ENCODE assay signal across 8 cellular contexts in the genomic region with DNA sequence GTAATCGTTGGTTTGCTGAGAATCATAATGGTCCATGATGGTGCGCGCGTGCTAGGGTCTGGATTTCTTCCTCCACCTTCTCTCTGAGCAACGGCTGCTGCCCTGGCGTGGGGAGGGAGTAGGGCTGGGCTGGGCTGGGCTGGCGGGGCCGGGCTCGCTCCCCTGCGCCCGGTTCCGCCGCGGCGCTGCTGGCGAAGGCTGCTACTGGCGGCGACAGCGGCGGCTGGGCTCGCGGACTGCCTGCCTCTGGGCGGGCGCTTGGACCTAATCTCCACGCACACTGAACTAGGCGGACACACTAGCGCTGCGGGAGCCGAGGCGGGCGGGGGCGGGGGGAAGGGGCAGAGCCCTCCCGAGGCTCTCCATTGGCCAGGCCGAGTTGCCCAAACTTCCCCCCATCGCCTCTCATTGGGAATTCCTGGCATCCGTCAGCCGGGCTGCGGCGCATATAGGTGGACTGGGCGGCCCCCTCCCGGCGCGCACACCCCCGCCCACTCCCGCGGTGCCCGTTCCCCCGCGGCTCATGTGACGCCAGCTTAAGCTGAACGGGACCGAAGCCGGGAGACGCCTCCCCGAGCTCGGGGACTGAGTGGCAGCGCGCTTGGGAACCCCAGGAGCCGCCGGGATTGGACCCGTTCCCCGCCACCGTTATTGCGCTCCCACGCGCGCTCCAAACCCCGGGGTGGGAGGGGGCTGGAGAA. TPM values are rescaled to one million over a fixed set of nuclear protein-coding genes. Genes with fewer than 3 reads are reported as not detected.
DNase-seq lines count a peak whose midpoint lies in the region; ATAC-seq, FAIRE-seq and TF ChIP-seq lines count a peak whose summit lies in the region.

A gene (minus strand): TSS at position 282 of the 701 bp plus-strand sequence. CDS start 246 bp downstream, at position 36.

- CTCF ChIA-PET in HEK293 (lab: Yijun Ruan, JAX): no interaction called here

- in situ Hi-C loops in gastrocnemius medialis (cut with MboI; ENCODE audit: low sequenced_read_pairs in 4 of 4): no loop called here

- POLR2A ChIA-PET in HEK293 (lab: Yijun Ruan, JAX): interaction anchor here (0.7 to 1.9 kb wide), 8 partner anchors 17 to 70 kb away, joined by 3 to 16 read pairs (median 4); no protein-coding TSS in a partner anchor

- peaks cover 10% of the 10 kb centered on the region for H3K4me1 ChIP-seq in HEK293 (ENCODE audit: control insufficient read depth, insufficient read depth, low read length)
- H3K4me1 ChIP-seq in iPS-18a (ENCODE audit: control insufficient read depth, low read depth, low read length): peaks cover 18% of the 10 kb centered on the region
- no peaks in the 10 kb centered on the region for H3K4me1 ChIP-seq in gastrocnemius medialis

- TF ChIP-seq CTCF in C4-2B (conservative IDR thresholded peaks at IDR 0.05) (no peak), HEK293 (tag by site-specific recombination; IDR thresholded peaks at IDR 0.05) (no peak), WI38 (IDR thresholded peaks at IDR 0.05; ENCODE audit: low read depth, low read length) (no peak), bronchial epithelial cell (IDR thresholded peaks at IDR 0.05; ENCODE audit: insufficient read depth, low read length, severe bottlenecking) (no peak), gastrocnemius medialis (IDR thresholded peaks at IDR 0.05 in 4 of 5, conservative IDR thresholded peaks at IDR 0.05 in 1 of 5) (no peak)

- peaks cover 3 to 14% of the 10 kb centered on the region in 2 experiments; a peak in 2 of 3 replicates for H3K36me3 ChIP-seq in HEK293 (ENCODE audit: control insufficient read depth in 2 of 2, insufficient read depth in 1 of 2, low read length in 2 of 2)
- H3K36me3 ChIP-seq in bronchial epithelial cell (ENCODE audit: control insufficient read depth, insufficient read depth, low read length): peaks cover 4% of the 10 kb centered on the region
- H3K36me3 ChIP-seq in iPS-18a (ENCODE audit: control insufficient read depth, low read depth, low read length): no peaks in the 10 kb centered on the region
- H3K36me3 ChIP-seq in gastrocnemius medialis: no peaks in the 10 kb centered on the region

- TF ChIP-seq POLR2A in gastrocnemius medialis (IDR thresholded peaks at IDR 0.05): peak; percentile 65 to 86

- intact Hi-C loops in gastrocnemius medialis (cut with DNase I; ENCODE audit: low total_unique reads): loop anchor here (2.0 kb wide), 3 partner anchors 42 to 112 kb away; no protein-coding TSS in a partner anchor

- FAIRE-seq in bronchial epithelial cell (lab: Jason Lieb, UNC): no peak

- H3K4me3 ChIP-seq in HEK293 (ENCODE audit: low read depth, low read length): peak within 1 kb of the TSS; percentile 96
- H3K4me3 ChIP-seq in WI38 (ENCODE audit: low read depth, low read length): peak within 1 kb of the TSS; percentile 97
- peak within 1 kb of the TSS; percentile 87 for H3K4me3 ChIP-seq in bronchial epithelial cell (ENCODE audit: low read depth, low read length)
- peak within 1 kb of the TSS; percentile 92 for H3K4me3 ChIP-seq in iPS-18a (ENCODE audit: low read length)
- peak within 1 kb of the TSS; percentile 75 to 99 (median 88) for H3K4me3 ChIP-seq in gastrocnemius medialis

- peak; percentile 82 to 84 for ATAC-seq in gastrocnemius medialis

- peak within 1 kb of the TSS; percentile 83 for H3K9ac ChIP-seq in iPS-18a (ENCODE audit: low read length)

- peak within 1 kb of the TSS; percentile 92 for H3K27ac ChIP-seq in C4-2B
- H3K27ac ChIP-seq in HEK293 (ENCODE audit: extremely low read depth, low read depth, low read length): peak within 1 kb of the TSS; percentile 95
- peak within 1 kb of the TSS; percentile 72 for H3K27ac ChIP-seq in iPS-18a (ENCODE audit: low read length)
- H3K27ac ChIP-seq in gastrocnemius medialis: peak within 1 kb of the TSS; percentile 79 to 89 (median 80)

- DNase-seq in NCI-H2196 treated with DMSO at 0.1 percent for 48 hours (lab: John Stamatoyannopoulos, UW; ENCODE audit: unreplicated experiment): peak; percentile 94
- peak; percentile 89 for DNase-seq in bronchial epithelial cell (ENCODE audit: low read depth)
- peak; percentile 85 to 91 for DNase-seq in gastrocnemius medialis
- no peak for DNase-seq in NK-92 treated with Interleukin-12 subunit alpha and Interleukin-12 subunit beta, amount 100 ng/mL, for 24 hours (lab: John Stamatoyannopoulos, UW)

- no peaks in the 10 kb centered on the region for H3K9me3 ChIP-seq in HEK293 (ENCODE audit: control insufficient read depth, insufficient read depth, low read depth, low read length)
- no peaks in the 10 kb centered on the region for H3K9me3 ChIP-seq in iPS-18a (ENCODE audit: control insufficient read depth, low read depth, low read length)
- H3K9me3 ChIP-seq in gastrocnemius medialis: no peaks in the 10 kb centered on the region

- H3K27me3 ChIP-seq in bronchial epithelial cell (ENCODE audit: control insufficient read depth, insufficient read depth, low read length): no peaks in the 10 kb centered on the region
- H3K27me3 ChIP-seq in iPS-18a (ENCODE audit: control insufficient read depth, insufficient read depth, low read length): no peaks in the 10 kb centered on the region
- no peaks in the 10 kb centered on the region for H3K27me3 ChIP-seq in gastrocnemius medialis

TF ChIP-seq in HEK293, 187 proteins besides CTCF, POLR2A, EP300 and RAD21 (continues in another document):
- peak; percentile 94 for TF ChIP-seq SP3 (tag by site-specific recombination; IDR thresholded peaks at IDR 0.05)
- TF ChIP-seq GLIS2 (tag by site-specific recombination; IDR thresholded peaks at IDR 0.05): peak; percentile 99
- TF ChIP-seq ZNF521 (tag by site-specific recombination; IDR thresholded peaks at IDR 0.05): no peak
- no peak for TF ChIP-seq GLI4 (tag by site-specific recombination; IDR thresholded peaks at IDR 0.05)
- peak; percentile 64 for TF ChIP-seq SP7 (tag by site-specific recombination; IDR thresholded peaks at IDR 0.05)
- no peak for TF ChIP-seq ZNF157 (tag by site-specific recombination; IDR thresholded peaks at IDR 0.05)
- TF ChIP-seq WT1 (tag by site-specific recombination; IDR thresholded peaks at IDR 0.05): peak; percentile 51
- TF ChIP-seq, protein P1, sequence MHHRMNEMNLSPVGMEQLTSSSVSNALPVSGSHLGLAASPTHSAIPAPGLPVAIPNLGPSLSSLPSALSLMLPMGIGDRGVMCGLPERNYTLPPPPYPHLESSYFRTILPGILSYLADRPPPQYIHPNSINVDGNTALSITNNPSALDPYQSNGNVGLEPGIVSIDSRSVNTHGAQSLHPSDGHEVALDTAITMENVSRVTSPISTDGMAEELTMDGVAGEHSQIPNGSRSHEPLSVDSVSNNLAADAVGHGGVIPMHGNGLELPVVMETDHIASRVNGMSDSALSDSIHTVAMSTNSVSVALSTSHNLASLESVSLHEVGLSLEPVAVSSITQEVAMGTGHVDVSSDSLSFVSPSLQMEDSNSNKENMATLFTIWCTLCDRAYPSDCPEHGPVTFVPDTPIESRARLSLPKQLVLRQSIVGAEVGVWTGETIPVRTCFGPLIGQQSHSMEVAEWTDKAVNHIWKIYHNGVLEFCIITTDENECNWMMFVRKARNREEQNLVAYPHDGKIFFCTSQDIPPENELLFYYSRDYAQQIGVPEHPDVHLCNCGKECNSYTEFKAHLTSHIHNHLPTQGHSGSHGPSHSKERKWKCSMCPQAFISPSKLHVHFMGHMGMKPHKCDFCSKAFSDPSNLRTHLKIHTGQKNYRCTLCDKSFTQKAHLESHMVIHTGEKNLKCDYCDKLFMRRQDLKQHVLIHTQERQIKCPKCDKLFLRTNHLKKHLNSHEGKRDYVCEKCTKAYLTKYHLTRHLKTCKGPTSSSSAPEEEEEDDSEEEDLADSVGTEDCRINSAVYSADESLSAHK (tag by site-specific recombination; IDR thresholded peaks at IDR 0.05): no peak
- no peak for TF ChIP-seq ZNF23 (tag by site-specific recombination; IDR thresholded peaks at IDR 0.05; ENCODE audit: borderline replicate concordance)
- TF ChIP-seq GLIS1 (tag by site-specific recombination; IDR thresholded peaks at IDR 0.05): peak; percentile 96
- no peak for TF ChIP-seq ZNF768 (tag by site-specific recombination; IDR thresholded peaks at IDR 0.05)
- no peak for TF ChIP-seq ZNF707 (tag by site-specific recombination; IDR thresholded peaks at IDR 0.05)
- no peak for TF ChIP-seq ZNF544 (tag by site-specific recombination; IDR thresholded peaks at IDR 0.05)
- TF ChIP-seq, protein P2, sequence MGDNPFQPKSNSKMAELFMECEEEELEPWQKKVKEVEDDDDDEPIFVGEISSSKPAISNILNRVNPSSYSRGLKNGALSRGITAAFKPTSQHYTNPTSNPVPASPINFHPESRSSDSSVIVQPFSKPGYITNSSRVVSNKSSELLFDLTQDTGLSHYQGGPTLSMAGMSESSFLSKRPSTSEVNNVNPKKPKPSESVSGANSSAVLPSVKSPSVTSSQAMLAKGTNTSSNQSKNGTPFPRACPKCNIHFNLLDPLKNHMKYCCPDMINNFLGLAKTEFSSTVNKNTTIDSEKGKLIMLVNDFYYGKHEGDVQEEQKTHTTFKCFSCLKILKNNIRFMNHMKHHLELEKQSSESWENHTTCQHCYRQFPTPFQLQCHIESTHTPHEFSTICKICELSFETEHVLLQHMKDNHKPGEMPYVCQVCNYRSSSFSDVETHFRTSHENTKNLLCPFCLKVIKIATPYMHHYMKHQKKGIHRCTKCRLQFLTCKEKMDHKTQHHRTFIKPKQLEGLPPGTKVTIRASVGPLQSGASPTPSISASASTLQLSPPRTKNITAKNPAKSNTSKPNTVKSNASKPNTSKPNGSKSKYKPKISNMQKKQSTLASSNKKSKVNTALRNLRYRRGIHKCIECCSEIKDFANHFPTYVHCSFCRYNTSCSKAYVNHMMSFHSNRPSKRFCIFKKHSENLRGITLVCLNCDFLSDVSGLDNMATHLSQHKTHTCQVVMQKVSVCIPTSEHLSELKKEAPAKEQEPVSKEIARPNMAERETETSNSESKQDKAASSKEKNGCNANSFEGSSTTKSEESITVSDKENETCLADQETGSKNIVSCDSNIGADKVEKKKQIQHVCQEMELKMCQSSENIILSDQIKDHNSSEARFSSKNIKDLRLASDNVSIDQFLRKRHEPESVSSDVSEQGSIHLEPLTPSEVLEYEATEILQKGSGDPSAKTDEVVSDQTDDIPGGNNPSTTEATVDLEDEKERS (tag by site-specific recombination; IDR thresholded peaks at IDR 0.05): no peak
- TF ChIP-seq ZBTB8A (tag by site-specific recombination; IDR thresholded peaks at IDR 0.05): peak; percentile 93
- no peak for TF ChIP-seq ZNF202 (tag by site-specific recombination; IDR thresholded peaks at IDR 0.05; ENCODE audit: borderline replicate concordance)
- peak; percentile 92 for TF ChIP-seq KLF16 (tag by site-specific recombination; IDR thresholded peaks at IDR 0.05)
- peak; percentile 43; the same call in 1 of the 2 replicates for TF ChIP-seq OSR2 (tag by site-specific recombination; IDR thresholded peaks at IDR 0.05)

RNA-seq across cellular contexts. Expression of the gene that starts here (rescaled TPM):
- total RNA-seq in bronchial epithelial cell: 118 and 165 TPM in 2 replicates
- 10 to 100 TPM; 10.0 to 17.3 (median 14.1) TPM for total RNA-seq in gastrocnemius medialis
